22 cellular contexts compared by ENCODE assay signal in the genomic region with DNA sequence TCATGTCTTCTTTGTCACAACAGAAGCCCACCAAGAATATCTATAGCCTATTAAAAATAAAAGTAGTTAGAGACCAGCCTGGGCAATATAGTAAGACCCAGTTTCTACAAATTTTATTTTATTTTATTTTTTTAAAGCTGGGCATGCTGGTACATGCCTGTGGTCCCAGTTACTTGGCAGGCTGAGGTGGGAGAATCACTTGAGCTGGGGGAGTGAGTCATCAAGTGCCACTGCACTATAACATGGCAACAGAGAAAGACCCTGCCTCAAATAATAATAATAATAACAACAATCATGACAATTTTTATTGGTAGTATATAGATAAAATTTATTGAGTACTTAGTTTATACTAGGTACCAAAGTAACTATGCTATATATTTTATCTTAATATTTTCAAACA.
"Had no signal": no experiment of that assay in that cellular context is flagged by ENCODE, and none has a peak within 500 bp of the region (broad histone marks: within the 10 kb centered on the region; RNA-seq: fewer than 3 reads in every experiment).

No MANE protein-coding gene starts in this region.

- H3K9me3 ChIP-seq: gastrocnemius medialis, heart left ventricle, psoas muscle, SK-N-SH, tibial artery had no signal

- H3K27me3 ChIP-seq: gastrocnemius medialis, heart left ventricle, tibial artery had no signal

- H3K4me3 Mint-ChIP-seq: activated CD4-positive, alpha-beta T cell treated with anti-CD3 and anti-CD28 coated beads, Interleukin-2, amount 10 ng/mL, durations not matched to agents 24 days and 14 days; activated CD8-positive, alpha-beta T cell treated with anti-CD3 and anti-CD28 coated beads for 36 hours; activated naive CD8-positive, alpha-beta T cell treated with anti-CD3 and anti-CD28 coated beads for 36 hours; activated T-helper 17 cell treated with anti-CD3 and anti-CD28 coated beads, Interleukin-2, amount 50 U/mL, for 72 hours; brain; central memory CD8-positive, alpha-beta T cell; naive thymus-derived CD4-positive, alpha-beta T cell; stimulated activated naive B cell treated with anti-CD40 and anti-IgM and Interleukin-4, amounts not matched to agents 10 μg/mL and 1 μg/mL and 100 μg/mL, for 72 hours; T-cell had no signal

- H3K36me3 ChIP-seq: gastrocnemius medialis, heart left ventricle, tibial artery had no signal

- H3K4me1 ChIP-seq: gastrocnemius medialis, heart left ventricle, psoas muscle, tibial artery had no signal

- H3K36me3 Mint-ChIP-seq: activated naive CD8-positive, alpha-beta T cell treated with anti-CD3 and anti-CD28 coated beads for 36 hours; brain; naive thymus-derived CD4-positive, alpha-beta T cell; stimulated activated naive B cell treated with anti-CD40 and anti-IgM and Interleukin-4, amounts not matched to agents 10 μg/mL and 1 μg/mL and 100 μg/mL, for 72 hours; T-cell had no signal

- H3K9ac ChIP-seq: SK-N-SH had no signal

- DNase-seq: activated CD4-positive, alpha-beta T cell treated with anti-CD3 and anti-CD28 coated beads, Interleukin-2, amount 10 ng/mL, durations not matched to agents 24 days and 14 days; activated CD8-positive, alpha-beta T cell treated with anti-CD3 and anti-CD28 coated beads for 36 hours; activated naive CD4-positive, alpha-beta T cell; activated naive CD8-positive, alpha-beta T cell treated with anti-CD3 and anti-CD28 coated beads for 36 hours; activated T-cell treated with anti-CD3 and anti-CD28 coated beads, Interleukin-2, amount 50 U/mL, for 1 hour; amniotic stem cell; gastrocnemius medialis; heart left ventricle; left cardiac atrium; mesendoderm; naive thymus-derived CD4-positive, alpha-beta T cell; psoas muscle; SK-N-SH; stimulated activated CD4-positive, alpha-beta T cell treated with anti-CD3 and anti-CD28 coated beads, Interleukin-4, amount 100 ng/mL, for 4 hours; stimulated activated naive B cell treated with anti-CD40 and anti-IgM and Interleukin-4, amounts not matched to agents 10 μg/mL and 1 μg/mL and 100 μg/mL, for 72 hours; T-cell; tibial artery had no signal

- H3K4me1 Mint-ChIP-seq: activated CD4-positive, alpha-beta T cell treated with anti-CD3 and anti-CD28 coated beads, Interleukin-2, amount 10 ng/mL, durations not matched to agents 24 days and 14 days; activated naive CD8-positive, alpha-beta T cell treated with anti-CD3 and anti-CD28 coated beads for 36 hours; activated T-helper 17 cell treated with anti-CD3 and anti-CD28 coated beads, Interleukin-2, amount 50 U/mL, for 72 hours; brain; central memory CD8-positive, alpha-beta T cell; naive thymus-derived CD4-positive, alpha-beta T cell; stimulated activated naive B cell treated with anti-CD40 and anti-IgM and Interleukin-4, amounts not matched to agents 10 μg/mL and 1 μg/mL and 100 μg/mL, for 72 hours; T-cell had no signal

- H3K4me3 ChIP-seq: coronary artery, gastrocnemius medialis, heart left ventricle, psoas muscle, tibial artery had no signal

- H3K4me2 ChIP-seq: SK-N-SH had no signal

- FAIRE-seq: urothelium cell line had no signal

- H3K27me3 Mint-ChIP-seq: activated CD4-positive, alpha-beta T cell treated with anti-CD3 and anti-CD28 coated beads, Interleukin-2, amount 10 ng/mL, durations not matched to agents 24 days and 14 days; activated CD8-positive, alpha-beta T cell treated with anti-CD3 and anti-CD28 coated beads for 36 hours; activated naive CD8-positive, alpha-beta T cell treated with anti-CD3 and anti-CD28 coated beads for 36 hours; activated T-helper 17 cell treated with anti-CD3 and anti-CD28 coated beads, Interleukin-2, amount 50 U/mL, for 72 hours; central memory CD8-positive, alpha-beta T cell; naive thymus-derived CD4-positive, alpha-beta T cell; stimulated activated naive B cell treated with anti-CD40 and anti-IgM and Interleukin-4, amounts not matched to agents 10 μg/mL and 1 μg/mL and 100 μg/mL, for 72 hours; T-cell had no signal

- H3K27ac ChIP-seq: coronary artery, gastrocnemius medialis, heart left ventricle, psoas muscle, tibial artery had no signal

- H3K9me3 Mint-ChIP-seq: activated CD4-positive, alpha-beta T cell treated with anti-CD3 and anti-CD28 coated beads, Interleukin-2, amount 10 ng/mL, durations not matched to agents 24 days and 14 days; activated CD8-positive, alpha-beta T cell treated with anti-CD3 and anti-CD28 coated beads for 36 hours; activated naive CD8-positive, alpha-beta T cell treated with anti-CD3 and anti-CD28 coated beads for 36 hours; activated T-helper 17 cell treated with anti-CD3 and anti-CD28 coated beads, Interleukin-2, amount 50 U/mL, for 72 hours; central memory CD8-positive, alpha-beta T cell; stimulated activated naive B cell treated with anti-CD40 and anti-IgM and Interleukin-4, amounts not matched to agents 10 μg/mL and 1 μg/mL and 100 μg/mL, for 72 hours; T-cell had no signal

- H3K27ac Mint-ChIP-seq: activated CD4-positive, alpha-beta T cell treated with anti-CD3 and anti-CD28 coated beads, Interleukin-2, amount 10 ng/mL, durations not matched to agents 24 days and 14 days; activated CD8-positive, alpha-beta T cell treated with anti-CD3 and anti-CD28 coated beads for 36 hours; activated naive CD8-positive, alpha-beta T cell treated with anti-CD3 and anti-CD28 coated beads for 36 hours; activated T-helper 17 cell treated with anti-CD3 and anti-CD28 coated beads, Interleukin-2, amount 50 U/mL, for 72 hours; brain; naive thymus-derived CD4-positive, alpha-beta T cell; stimulated activated naive B cell treated with anti-CD40 and anti-IgM and Interleukin-4, amounts not matched to agents 10 μg/mL and 1 μg/mL and 100 μg/mL, for 72 hours; T-cell had no signal
